8 cellular contexts compared by ENCODE assay signal in genomic region chr10:72319416-72320254, GRCh38. TPM values are rescaled to one million over a fixed set of nuclear protein-coding genes. Genes with fewer than 3 reads are reported as not detected.
A peak's percentile ranks its signal among the peaks of the same experiment; 100 is the strongest.
DNase-seq lines count a peak whose midpoint lies in the region; ATAC-seq and TF ChIP-seq lines count a peak whose summit lies in the region.

No MANE protein-coding gene starts in this region.

- H3K27ac ChIP-seq in HUES6 (ENCODE audit: low read depth, low read length) (peak overlapping the region; percentile 78; the same call in 1 of the 2 replicates), foreskin keratinocyte (peak overlapping the region; percentile 97), substantia nigra (ENCODE audit: low read depth, low read length, poor library complexity, severe bottlenecking) (peak overlapping the region; percentile 93)

- peak; percentile 60 for ATAC-seq in GM21390 (IDR thresholded peaks at IDR 0.05; ENCODE audit: unreplicated experiment)
- ATAC-seq in foreskin keratinocyte = peak; percentile 67

- peak overlapping the region; percentile 66 for H3K9ac ChIP-seq in HUES6 (ENCODE audit: low read length)

- no peak for TF ChIP-seq CTCF in foreskin keratinocyte (conservative IDR thresholded peaks at IDR 0.05)

- H3K4me1 ChIP-seq in HUES6 (ENCODE audit: control insufficient read depth, insufficient read depth, low read length) = peaks cover 49% of the 10 kb centered on the region
- H3K4me1 ChIP-seq in foreskin keratinocyte = peaks cover 26% of the 10 kb centered on the region

- DNase-seq in DMS114 treated with DMSO at 0.1 percent for 48 hours (lab: John Stamatoyannopoulos, UW; ENCODE audit: unreplicated experiment) (peak; percentile 46), RPMI8226 (peak; percentile 95), activated gamma-delta T cell treated with Interleukin-2 at 50 U/mL for 16 hours (peak; percentile 88), foreskin keratinocyte (peak; percentile 99), nucleus accumbens (lab: John Stamatoyannopoulos, UW) (peak in 51 of 56 donors; percentile 40 to 94 (median 73)), substantia nigra (lab: John Stamatoyannopoulos, UW) (peak in 47 of 49 donors; percentile 28 to 98 (median 76))

- no peaks in the 10 kb centered on the region for H3K27me3 ChIP-seq in HUES6 (ENCODE audit: control insufficient read depth, insufficient read depth, low read length)
- H3K27me3 ChIP-seq in foreskin keratinocyte = no peaks in the 10 kb centered on the region

- no peaks in the 10 kb centered on the region for H3K36me3 ChIP-seq in HUES6 (ENCODE audit: control insufficient read depth, insufficient read depth, low read length)

- H3K9me3 ChIP-seq in HUES6 (ENCODE audit: control insufficient read depth, insufficient read depth, low read depth, low read length) = no peaks in the 10 kb centered on the region

- H3K4me3 ChIP-seq in HUES6 (ENCODE audit: low read depth, low read length) = peak overlapping the region; percentile 46

RNA-seq across cellular contexts. Expression of gene DNAJB12, which starts 35.1 kb away (rescaled TPM):
- total RNA-seq in foreskin keratinocyte = 23.6 and 26.6 TPM in 2 replicates
- polyA plus RNA-seq in foreskin keratinocyte = 18.0 and 19.7 TPM in 2 replicates

RNA-seq across cellular contexts. Expression of gene DDIT4, which starts 45.9 kb away (rescaled TPM):
- 276 and 302 TPM in 2 replicates for total RNA-seq in foreskin keratinocyte
- 260 and 285 TPM in 2 replicates for polyA plus RNA-seq in foreskin keratinocyte

Comparison
In these comparisons a context has a peak if more than half of its experiments do, and no peak if none do; other contexts are left out.
1. Peak in every context shown above with its lines: DNase-seq, ATAC-seq, H3K4me3 ChIP-seq and H3K27ac ChIP-seq.
2. DNase-seq: peak in every context shown above with its lines; median percentile 99 in foreskin keratinocyte; 95 in RPMI8226; 88 in activated gamma-delta T cell treated with Interleukin-2 at 50 U/mL for 16 hours; 76 in substantia nigra; 73 in nucleus accumbens; 46 in DMS114 treated with DMSO at 0.1 percent for 48 hours.